ENCODE assay signal across 11 cellular contexts in the genomic region with DNA sequence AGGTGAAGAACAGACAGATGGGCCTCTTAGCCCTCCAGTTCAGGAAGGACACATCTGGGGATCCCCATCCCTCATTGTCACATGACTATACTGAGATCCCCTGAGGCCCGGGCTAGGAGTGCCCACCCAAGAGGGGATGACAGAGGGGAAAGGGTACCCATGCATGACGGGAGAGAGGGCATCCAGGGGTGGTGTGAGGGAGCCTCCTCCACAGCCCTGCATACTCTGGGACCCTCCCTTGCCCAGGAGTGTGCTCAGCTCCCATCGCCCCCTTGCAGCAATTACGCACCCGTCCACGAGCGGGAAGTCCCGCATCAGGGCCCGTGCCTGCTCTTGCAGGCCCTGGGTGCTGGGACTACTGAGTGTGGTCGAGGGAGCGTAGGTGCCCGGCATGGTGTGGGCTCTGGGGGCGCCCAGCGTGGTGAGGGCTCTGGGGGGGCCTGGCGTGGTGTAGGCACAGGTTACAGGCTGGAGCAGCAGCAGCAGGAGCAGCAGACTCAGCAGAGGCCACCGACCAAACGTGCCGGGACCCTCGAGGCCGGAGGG. TPM values are rescaled to one million over a fixed set of nuclear protein-coding genes. Genes with fewer than 3 reads are reported as not detected.
DNase-seq lines count a peak whose midpoint lies in the region; ATAC-seq, FAIRE-seq and TF ChIP-seq lines count a peak whose summit lies in the region.
"Had no signal": no experiment of that assay in that cellular context is flagged by ENCODE, and none has a peak within 500 bp of the region (broad histone marks: within the 10 kb centered on the region; RNA-seq: fewer than 3 reads in every experiment).

No MANE protein-coding gene starts in this region.

- no peak for TF ChIP-seq CTCF in tibial nerve (IDR thresholded peaks at IDR 0.05)

- H3K27ac Mint-ChIP-seq in activated naive CD4-positive, alpha-beta T cell treated with anti-CD3 and anti-CD28 coated beads for 36 hours = peak overlapping the region; percentile 92
- H3K27ac Mint-ChIP-seq in T-helper 17 cell = peak overlapping the region; percentile 84

- CTCF ChIA-PET in activated naive CD4-positive, alpha-beta T cell treated with anti-CD3 and anti-CD28 coated beads for 36 hours (lab: Charles Lee) = interaction anchor here (0.8 to 2.3 kb wide), 6 partner anchors 9 to 91 kb away, joined by 3 to 14 read pairs (median 4); no protein-coding TSS in a partner anchor

- no peak for TF ChIP-seq POLR2A in tibial nerve (IDR thresholded peaks at IDR 0.05)

- no peak for FAIRE-seq in HTR-8/SVneo (lab: Jason Lieb, UNC)
- FAIRE-seq: pancreas had no signal

- no peak for ATAC-seq in T-helper 17 cell

- no peaks in the 10 kb centered on the region for H3K9me3 ChIP-seq in T-helper 17 cell (ENCODE audit: control insufficient read depth, low read length, poor library complexity, severe bottlenecking)
- no peaks in the 10 kb centered on the region for H3K9me3 ChIP-seq in tibial nerve
- H3K9me3 ChIP-seq: pancreas had no signal

- TF ChIP-seq EP300 in tibial nerve (IDR thresholded peaks at IDR 0.05) = no peak

- no peaks in the 10 kb centered on the region for H3K9me3 Mint-ChIP-seq in activated naive CD4-positive, alpha-beta T cell treated with anti-CD3 and anti-CD28 coated beads for 36 hours

- DNase-seq in activated naive CD4-positive, alpha-beta T cell treated with anti-CD3 and anti-CD28 coated beads for 36 hours = no peak
- DNase-seq in activated naive CD4-positive, alpha-beta T cell treated with Interleukin-2 at 50 U/mL for 16 hours = no peak
- DNase-seq in T-helper 17 cell (no peak), tibial nerve (ENCODE audit: low spot score in 2 of 2) (no peak), NCI-H82 treated with DMSO at 0.1 percent for 48 hours (lab: John Stamatoyannopoulos, UW; ENCODE audit: unreplicated experiment) (no peak), HTR-8/SVneo (ENCODE audit: insufficient read length, low spot score) (no peak), NCI-H345 (lab: John Stamatoyannopoulos, UW) (no peak)
- DNase-seq: NCI-H1417 treated with DMSO at 0.1 percent for 48 hours had no signal

- intact Hi-C loops in activated naive CD4-positive, alpha-beta T cell treated with anti-CD3 and anti-CD28 coated beads for 36 hours (cut with micrococcal nuclease) = loop anchor here (1.0 to 2.0 kb wide), 6 partner anchors 24 to 237 kb away; a partner anchor contains a TSS

- H3K4me3 ChIP-seq in tibial nerve = peak overlapping the region in 3 of 4 donors; percentile 20 to 46 (median 38)

- H3K4me1 ChIP-seq in tibial nerve = peaks cover 0 to 15% (median 6%) of the 10 kb centered on the region in 4 donors

- H3K27me3 ChIP-seq in layer of hippocampus (ENCODE audit: control insufficient read depth, insufficient read depth, low read length) (no peaks in the 10 kb centered on the region), tibial nerve (no peaks in the 10 kb centered on the region)
- H3K27me3 ChIP-seq: pancreas had no signal

- H3K36me3 Mint-ChIP-seq in activated naive CD4-positive, alpha-beta T cell treated with anti-CD3 and anti-CD28 coated beads for 36 hours (ENCODE audit: low read depth) = no peaks in the 10 kb centered on the region
- H3K36me3 Mint-ChIP-seq in T-helper 17 cell (ENCODE audit: low read depth) = no peaks in the 10 kb centered on the region

- H3K4me1 Mint-ChIP-seq in activated naive CD4-positive, alpha-beta T cell treated with anti-CD3 and anti-CD28 coated beads for 36 hours (ENCODE audit: low read depth) = peaks cover 34% of the 10 kb centered on the region
- peaks cover 27% of the 10 kb centered on the region for H3K4me1 Mint-ChIP-seq in T-helper 17 cell

- no peaks in the 10 kb centered on the region for H3K27me3 Mint-ChIP-seq in activated naive CD4-positive, alpha-beta T cell treated with anti-CD3 and anti-CD28 coated beads for 36 hours (ENCODE audit: low read depth)
- no peaks in the 10 kb centered on the region for H3K27me3 Mint-ChIP-seq in T-helper 17 cell

- WGBS in tibial nerve, 2 donors = 74 to 80% methylated on average over 12 to 17 of the region's 20 CpGs

- H3K27ac ChIP-seq in layer of hippocampus (ENCODE audit: low read depth, low read length) (peak overlapping the region; percentile 58), tibial nerve (peak overlapping the region in 2 of 4 donors; percentile 77 to 80)

- H3K36me3 ChIP-seq in tibial nerve = no peaks in the 10 kb centered on the region
- H3K36me3 ChIP-seq: pancreas had no signal

- no peak overlapping the region for H3K4me3 Mint-ChIP-seq in activated naive CD4-positive, alpha-beta T cell treated with anti-CD3 and anti-CD28 coated beads for 36 hours
- peak overlapping the region; percentile 88 for H3K4me3 Mint-ChIP-seq in T-helper 17 cell

RNA-seq across cellular contexts. Expression of a gene that starts 6.5 kb away (rescaled TPM):
- 1 to 10 TPM; 3.1 to 3.8 TPM for total RNA-seq in activated naive CD4-positive, alpha-beta T cell treated with anti-CD3 and anti-CD28 coated beads for 36 hours
- total RNA-seq in T-helper 17 cell (10 to 100 TPM; 42.7 to 51.2 TPM), tibial nerve (10 to 100 TPM in 1 of 4 donors, 1 to 10 TPM in 3; 1.0 to 12.6 (median 3.8) TPM)

RNA-seq across cellular contexts. Expression of a gene that starts 12.4 kb away (rescaled TPM):
- under 1 TPM in 1 of 2 experiments, not detected in 1; 0.19 TPM for total RNA-seq in activated naive CD4-positive, alpha-beta T cell treated with anti-CD3 and anti-CD28 coated beads for 36 hours
- total RNA-seq in T-helper 17 cell (under 1 TPM; 0.22 to 0.68 TPM), tibial nerve (under 1 TPM in 1 of 4 donors, not detected in 3; 0.66 TPM)

RNA-seq across cellular contexts. Expression of a gene that starts 23.0 kb away (rescaled TPM):
- not detected for total RNA-seq in activated naive CD4-positive, alpha-beta T cell treated with anti-CD3 and anti-CD28 coated beads for 36 hours
- total RNA-seq in T-helper 17 cell = not detected
- not detected for total RNA-seq in tibial nerve
- total RNA-seq: pancreas; T-helper 1 cell treated with Interleukin-12 subunit alpha and Interleukin-12 subunit beta and Interleukin-4 antibody, amounts not matched to agents 30 ng/mL and 1 ng/mL, for 36 hours had no signal

RNA-seq across cellular contexts. Expression of a gene that starts 24.3 kb away (rescaled TPM):
- 10 to 100 TPM; 24.3 to 28.9 TPM for total RNA-seq in activated naive CD4-positive, alpha-beta T cell treated with anti-CD3 and anti-CD28 coated beads for 36 hours
- total RNA-seq in T-helper 17 cell (10 to 100 TPM; 19.5 to 24.3 TPM), tibial nerve (100 to 1,000 TPM in 2 of 4 donors, 10 to 100 TPM in 2; 82.0 to 127 (median 101) TPM)

RNA-seq across cellular contexts. Expression of a gene that starts 30.3 kb away (rescaled TPM):
- 1 to 10 TPM; 9.4 to 9.7 TPM for total RNA-seq in activated naive CD4-positive, alpha-beta T cell treated with anti-CD3 and anti-CD28 coated beads for 36 hours
- total RNA-seq in T-helper 17 cell (10 to 100 TPM; 13.2 to 14.8 TPM), tibial nerve (10 to 100 TPM in 3 of 4 donors, 1 to 10 TPM in 1; 6.7 to 11.7 (median 10.8) TPM)
